Comparison of ENCODE assay signal across 7 cellular contexts in genomic region chr2:136994793-136995192, GRCh38.
"Had no signal": no experiment of that assay in that cellular context is flagged by ENCODE, and none has a peak within 500 bp of the region (broad histone marks: within the 10 kb centered on the region; RNA-seq: fewer than 3 reads in every experiment).

No MANE protein-coding gene starts in this region.

- H3K4me3 ChIP-seq: K562 had no signal

- H3K27ac Mint-ChIP-seq: IgD-negative memory B cell had no signal

- DNase-seq: IMR-90, KBM-7, KG1 had no signal

- FAIRE-seq: HTR-8/SVneo, K562 had no signal

- H3K4me3 Mint-ChIP-seq: IgD-negative memory B cell had no signal

- ATAC-seq: K562 had no signal

- H3K36me3 Mint-ChIP-seq: IgD-negative memory B cell had no signal

- H3K4me1 Mint-ChIP-seq: IgD-negative memory B cell had no signal

- H3K27ac ChIP-seq: HL-60 had no signal
